1 cellular context compared by ENCODE assay signal in the genomic region with DNA sequence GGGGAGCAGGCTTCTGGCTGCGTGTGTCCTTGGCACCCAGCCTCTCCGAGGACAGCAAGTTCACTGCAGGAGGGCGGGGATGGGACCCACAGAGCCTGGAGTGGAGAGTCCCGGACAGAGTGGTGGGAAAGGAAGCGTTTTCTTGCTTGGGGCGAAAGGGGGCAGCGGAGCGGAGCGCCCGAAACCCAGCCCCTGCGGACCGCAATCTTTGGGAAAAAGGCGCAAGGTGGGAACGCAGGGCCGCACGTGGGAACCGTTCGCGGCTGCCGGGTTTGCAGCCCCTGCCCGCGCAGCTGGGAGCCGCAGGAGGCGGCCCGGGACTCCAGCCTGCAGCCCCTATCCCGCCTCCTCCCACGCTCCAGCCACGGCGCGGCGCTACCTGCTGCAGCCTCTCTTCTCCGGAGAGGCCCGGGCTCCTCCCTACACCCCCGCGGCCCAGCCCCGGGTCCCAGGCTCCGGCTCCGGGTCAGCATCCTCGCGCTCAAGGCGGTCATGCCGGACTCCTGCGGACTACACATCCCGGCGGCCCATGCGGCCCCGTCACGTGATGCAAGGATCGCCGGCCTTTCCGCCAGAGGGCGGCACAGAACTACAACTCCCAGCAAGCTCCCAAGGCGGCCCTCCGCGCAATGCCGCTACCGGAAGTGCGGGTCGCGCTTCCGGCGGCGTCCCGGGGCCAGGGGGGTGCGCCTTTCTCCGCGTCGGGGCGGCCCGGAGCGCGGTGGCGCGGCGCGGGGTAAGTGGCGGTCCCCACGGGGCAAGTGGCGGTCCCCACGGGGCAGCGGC.
A peak's percentile ranks its signal among the peaks of the same experiment; 100 is the strongest.
TF ChIP-seq lines count a peak whose summit lies in the region.

TSS of gene NTHL1 (minus strand) at position 505 of the 786 bp plus-strand sequence. CDS start at position 494, 11 bp downstream.
TSS of gene TSC2 (plus strand) at position 656 of the 786 bp plus-strand sequence. CDS start 631 bp downstream, outside the sequence.

TF ChIP-seq in HepG2, 621 proteins besides CTCF, POLR2A, EP300 and RAD21 (continued from another document and continues in another):
- TF ChIP-seq GPBP1L1 (CRISPR knock-in tag; IDR thresholded peaks at IDR 0.05): no peak
- TF ChIP-seq ZBTB34 (CRISPR knock-in tag; IDR thresholded peaks at IDR 0.05): no peak
- TF ChIP-seq, protein P1, sequence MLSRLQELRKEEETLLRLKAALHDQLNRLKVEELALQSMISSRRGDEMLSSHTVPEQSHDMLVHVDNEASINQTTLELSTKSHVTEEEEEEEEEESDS (CRISPR knock-in tag; IDR thresholded peaks at IDR 0.05; ENCODE audit: borderline replicate concordance): peak; percentile 72; the same call in 1 of the 2 replicates
- TF ChIP-seq ZNF441 (CRISPR knock-in tag; IDR thresholded peaks at IDR 0.05; ENCODE audit: borderline replicate concordance): peak; percentile 35; the same call in 1 of the 2 replicates
- TF ChIP-seq, protein P2, sequence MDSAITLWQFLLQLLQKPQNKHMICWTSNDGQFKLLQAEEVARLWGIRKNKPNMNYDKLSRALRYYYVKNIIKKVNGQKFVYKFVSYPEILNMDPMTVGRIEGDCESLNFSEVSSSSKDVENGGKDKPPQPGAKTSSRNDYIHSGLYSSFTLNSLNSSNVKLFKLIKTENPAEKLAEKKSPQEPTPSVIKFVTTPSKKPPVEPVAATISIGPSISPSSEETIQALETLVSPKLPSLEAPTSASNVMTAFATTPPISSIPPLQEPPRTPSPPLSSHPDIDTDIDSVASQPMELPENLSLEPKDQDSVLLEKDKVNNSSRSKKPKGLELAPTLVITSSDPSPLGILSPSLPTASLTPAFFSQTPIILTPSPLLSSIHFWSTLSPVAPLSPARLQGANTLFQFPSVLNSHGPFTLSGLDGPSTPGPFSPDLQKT (CRISPR knock-in tag; IDR thresholded peaks at IDR 0.05; ENCODE audit: borderline replicate concordance): peak; percentile 84; the same call in 1 of the 2 replicates
- TF ChIP-seq TEAD3 (CRISPR knock-in tag; optimal IDR thresholded peaks at IDR 0.05; ENCODE audit: borderline replicate concordance): peak; percentile 52
- TF ChIP-seq ZNF580 (CRISPR knock-in tag; IDR thresholded peaks at IDR 0.05; ENCODE audit: borderline replicate concordance, low read depth): no peak
- no peak for TF ChIP-seq ZKSCAN1 (IDR thresholded peaks at IDR 0.05; ENCODE audit: low read length)
- no peak for TF ChIP-seq CENPX (CRISPR knock-in tag; IDR thresholded peaks at IDR 0.05)
- TF ChIP-seq ZHX1 (CRISPR knock-in tag; IDR thresholded peaks at IDR 0.05; ENCODE audit: low read depth): peak; percentile 73
- TF ChIP-seq NR0B2 (CRISPR knock-in tag; IDR thresholded peaks at IDR 0.05): no peak; the same call in none of the 2 replicates
- TF ChIP-seq ZSCAN25 (CRISPR knock-in tag; IDR thresholded peaks at IDR 0.05): peak; percentile 19; the same call in 1 of the 2 replicates
- no peak for TF ChIP-seq ZC3H4 (CRISPR knock-in tag; IDR thresholded peaks at IDR 0.05; ENCODE audit: borderline replicate concordance)
- TF ChIP-seq ZNF747 (CRISPR knock-in tag; IDR thresholded peaks at IDR 0.05; ENCODE audit: borderline replicate concordance): 0 out of 2 replicates have a peak, but pooled peaks have one; percentile 34
- 0 out of 2 replicates have a peak, but pooled peaks have one; percentile 19 for TF ChIP-seq MZF1 (CRISPR knock-in tag; IDR thresholded peaks at IDR 0.05; ENCODE audit: borderline replicate concordance)
- TF ChIP-seq CSRNP2 (CRISPR knock-in tag; conservative IDR thresholded peaks at IDR 0.05; ENCODE audit: low read depth): no peak
- 0 out of 2 replicates have a peak, but pooled peaks have one; percentile 18 for TF ChIP-seq ESRRA (CRISPR knock-in tag; IDR thresholded peaks at IDR 0.05; ENCODE audit: low read depth)
- peak; percentile 53; the same call in 1 of the 2 replicates for TF ChIP-seq ZNF563 (CRISPR knock-in tag; IDR thresholded peaks at IDR 0.05)
- 0 out of 2 replicates have a peak, but pooled peaks have one; percentile 5 for TF ChIP-seq ZBTB8A (CRISPR knock-in tag; IDR thresholded peaks at IDR 0.05; ENCODE audit: borderline replicate concordance, low read depth)
- TF ChIP-seq CBFB (CRISPR knock-in tag; IDR thresholded peaks at IDR 0.05): peak; percentile 83
- no peak for TF ChIP-seq NFIC (IDR thresholded peaks at IDR 0.05; ENCODE audit: low read length)
- no peak for TF ChIP-seq AFF4 (CRISPR knock-in tag; IDR thresholded peaks at IDR 0.05)
- TF ChIP-seq CERS6 (CRISPR knock-in tag; IDR thresholded peaks at IDR 0.05): 0 out of 2 replicates have a peak, but pooled peaks have one; percentile 60
- no peak for TF ChIP-seq ZNF674 (CRISPR knock-in tag; IDR thresholded peaks at IDR 0.05; ENCODE audit: low read depth)
- TF ChIP-seq RFXANK (CRISPR knock-in tag; IDR thresholded peaks at IDR 0.05): no peak
- no peak for TF ChIP-seq ARID2 (CRISPR knock-in tag; IDR thresholded peaks at IDR 0.05; ENCODE audit: borderline replicate concordance)
- TF ChIP-seq MYNN (CRISPR knock-in tag; IDR thresholded peaks at IDR 0.05; ENCODE audit: low read depth): no peak
- no peak for TF ChIP-seq E2F2 (CRISPR knock-in tag; IDR thresholded peaks at IDR 0.05; ENCODE audit: borderline replicate concordance)
- TF ChIP-seq ZNF768 (CRISPR knock-in tag; IDR thresholded peaks at IDR 0.05): no peak
- TF ChIP-seq, protein P3, sequence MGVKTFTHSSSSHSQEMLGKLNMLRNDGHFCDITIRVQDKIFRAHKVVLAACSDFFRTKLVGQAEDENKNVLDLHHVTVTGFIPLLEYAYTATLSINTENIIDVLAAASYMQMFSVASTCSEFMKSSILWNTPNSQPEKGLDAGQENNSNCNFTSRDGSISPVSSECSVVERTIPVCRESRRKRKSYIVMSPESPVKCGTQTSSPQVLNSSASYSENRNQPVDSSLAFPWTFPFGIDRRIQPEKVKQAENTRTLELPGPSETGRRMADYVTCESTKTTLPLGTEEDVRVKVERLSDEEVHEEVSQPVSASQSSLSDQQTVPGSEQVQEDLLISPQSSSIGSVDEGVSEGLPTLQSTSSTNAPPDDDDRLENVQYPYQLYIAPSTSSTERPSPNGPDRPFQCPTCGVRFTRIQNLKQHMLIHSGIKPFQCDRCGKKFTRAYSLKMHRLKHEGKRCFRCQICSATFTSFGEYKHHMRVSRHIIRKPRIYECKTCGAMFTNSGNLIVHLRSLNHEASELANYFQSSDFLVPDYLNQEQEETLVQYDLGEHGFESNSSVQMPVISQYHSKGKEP (CRISPR knock-in tag; IDR thresholded peaks at IDR 0.05): no peak
- no peak for TF ChIP-seq ZNF251 (CRISPR knock-in tag; IDR thresholded peaks at IDR 0.05)
- no peak for TF ChIP-seq ZNF780A (CRISPR knock-in tag; IDR thresholded peaks at IDR 0.05)
